ENCODE assay signal across 1 cellular context in the genomic region with DNA sequence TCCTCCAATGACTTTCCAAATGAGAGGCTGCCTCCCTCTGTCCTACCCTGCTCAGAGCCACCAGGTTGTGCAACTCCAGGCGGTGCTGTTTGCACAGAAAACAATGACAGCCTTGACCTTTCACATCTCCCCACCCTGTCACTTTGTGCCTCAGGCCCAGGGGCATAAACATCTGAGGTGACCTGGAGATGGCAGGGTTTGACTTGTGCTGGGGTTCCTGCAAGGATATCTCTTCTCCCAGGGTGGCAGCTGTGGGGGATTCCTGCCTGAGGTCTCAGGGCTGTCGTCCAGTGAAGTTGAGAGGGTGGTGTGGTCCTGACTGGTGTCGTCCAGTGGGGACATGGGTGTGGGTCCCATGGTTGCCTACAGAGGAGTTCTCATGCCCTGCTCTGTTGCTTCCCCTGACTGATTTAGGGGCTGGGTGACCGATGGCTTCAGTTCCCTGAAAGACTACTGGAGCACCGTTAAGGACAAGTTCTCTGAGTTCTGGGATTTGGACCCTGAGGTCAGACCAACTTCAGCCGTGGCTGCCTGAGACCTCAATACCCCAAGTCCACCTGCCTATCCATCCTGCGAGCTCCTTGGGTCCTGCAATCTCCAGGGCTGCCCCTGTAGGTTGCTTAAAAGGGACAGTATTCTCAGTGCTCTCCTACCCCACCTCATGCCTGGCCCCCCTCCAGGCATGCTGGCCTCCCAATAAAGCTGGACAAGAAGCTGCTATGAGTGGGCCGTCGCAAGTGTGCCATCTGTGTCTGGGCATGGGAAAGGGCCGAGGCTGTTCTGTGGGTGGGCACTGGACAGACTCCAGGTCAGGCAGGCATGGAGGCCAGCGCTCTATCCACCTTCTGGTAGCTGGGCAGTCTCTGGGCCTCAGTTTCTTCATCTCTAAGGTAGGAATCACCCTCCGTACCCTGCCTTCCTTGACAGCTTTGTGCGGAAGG.
TF ChIP-seq lines count a peak whose summit lies in the region.

No MANE protein-coding gene starts in this region.

TF ChIP-seq in HepG2, 621 proteins besides CTCF, POLR2A, EP300 and RAD21 (continued from another document and continues in another):
- no peak; the same call in 1 of the 2 replicates for TF ChIP-seq FOXM1 (CRISPR knock-in tag; IDR thresholded peaks at IDR 0.05)
- peak; percentile 63 for TF ChIP-seq GABPB1 (CRISPR knock-in tag; IDR thresholded peaks at IDR 0.05)
- TF ChIP-seq TSC22D2 (CRISPR knock-in tag; IDR thresholded peaks at IDR 0.05; ENCODE audit: borderline replicate concordance): 0 out of 2 replicates have a peak, but pooled peaks have one; percentile 88
- TF ChIP-seq, protein P1, sequence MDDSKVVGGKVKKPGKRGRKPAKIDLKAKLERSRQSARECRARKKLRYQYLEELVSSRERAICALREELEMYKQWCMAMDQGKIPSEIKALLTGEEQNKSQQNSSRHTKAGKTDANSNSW (CRISPR knock-in tag; IDR thresholded peaks at IDR 0.05; ENCODE audit: borderline replicate concordance): no peak
- TF ChIP-seq ZFP36L1 (CRISPR knock-in tag; IDR thresholded peaks at IDR 0.05): peak; percentile 99
- peak; percentile 62; the same call in 1 of the 2 replicates for TF ChIP-seq ZNF737 (CRISPR knock-in tag; IDR thresholded peaks at IDR 0.05; ENCODE audit: borderline replicate concordance)
- TF ChIP-seq ZNF749 (CRISPR knock-in tag; IDR thresholded peaks at IDR 0.05; ENCODE audit: borderline replicate concordance): peak; percentile 88; the same call in 1 of the 2 replicates
- no peak for TF ChIP-seq CC2D1A (CRISPR knock-in tag; IDR thresholded peaks at IDR 0.05)
- TF ChIP-seq, protein P2, sequence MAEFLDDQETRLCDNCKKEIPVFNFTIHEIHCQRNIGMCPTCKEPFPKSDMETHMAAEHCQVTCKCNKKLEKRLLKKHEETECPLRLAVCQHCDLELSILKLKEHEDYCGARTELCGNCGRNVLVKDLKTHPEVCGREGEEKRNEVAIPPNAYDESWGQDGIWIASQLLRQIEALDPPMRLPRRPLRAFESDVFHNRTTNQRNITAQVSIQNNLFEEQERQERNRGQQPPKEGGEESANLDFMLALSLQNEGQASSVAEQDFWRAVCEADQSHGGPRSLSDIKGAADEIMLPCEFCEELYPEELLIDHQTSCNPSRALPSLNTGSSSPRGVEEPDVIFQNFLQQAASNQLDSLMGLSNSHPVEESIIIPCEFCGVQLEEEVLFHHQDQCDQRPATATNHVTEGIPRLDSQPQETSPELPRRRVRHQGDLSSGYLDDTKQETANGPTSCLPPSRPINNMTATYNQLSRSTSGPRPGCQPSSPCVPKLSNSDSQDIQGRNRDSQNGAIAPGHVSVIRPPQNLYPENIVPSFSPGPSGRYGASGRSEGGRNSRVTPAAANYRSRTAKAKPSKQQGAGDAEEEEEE (CRISPR knock-in tag; IDR thresholded peaks at IDR 0.05; ENCODE audit: borderline replicate concordance): no peak
- peak; percentile 81; the same call in 1 of the 2 replicates for TF ChIP-seq ZSCAN22 (CRISPR knock-in tag; IDR thresholded peaks at IDR 0.05)
- TF ChIP-seq CBX2 (IDR thresholded peaks at IDR 0.05; ENCODE audit: low read depth, low read length): no peak
- no peak for TF ChIP-seq CBX2 (CRISPR knock-in tag; IDR thresholded peaks at IDR 0.05; ENCODE audit: low read depth)
- 0 out of 2 replicates have a peak, but pooled peaks have one; percentile 61 for TF ChIP-seq SATB2 (CRISPR knock-in tag; IDR thresholded peaks at IDR 0.05)
- TF ChIP-seq ZNF441 (CRISPR knock-in tag; IDR thresholded peaks at IDR 0.05; ENCODE audit: borderline replicate concordance): peak; percentile 41; the same call in 1 of the 2 replicates
- TF ChIP-seq HNRNPL (IDR thresholded peaks at IDR 0.05; ENCODE audit: low read depth, low read length): peak; percentile 73
- TF ChIP-seq ZBTB7B (CRISPR knock-in tag; IDR thresholded peaks at IDR 0.05): peak; percentile 99
- TF ChIP-seq MTF2 (CRISPR knock-in tag; IDR thresholded peaks at IDR 0.05; ENCODE audit: borderline replicate concordance): no peak
- TF ChIP-seq, protein P3, sequence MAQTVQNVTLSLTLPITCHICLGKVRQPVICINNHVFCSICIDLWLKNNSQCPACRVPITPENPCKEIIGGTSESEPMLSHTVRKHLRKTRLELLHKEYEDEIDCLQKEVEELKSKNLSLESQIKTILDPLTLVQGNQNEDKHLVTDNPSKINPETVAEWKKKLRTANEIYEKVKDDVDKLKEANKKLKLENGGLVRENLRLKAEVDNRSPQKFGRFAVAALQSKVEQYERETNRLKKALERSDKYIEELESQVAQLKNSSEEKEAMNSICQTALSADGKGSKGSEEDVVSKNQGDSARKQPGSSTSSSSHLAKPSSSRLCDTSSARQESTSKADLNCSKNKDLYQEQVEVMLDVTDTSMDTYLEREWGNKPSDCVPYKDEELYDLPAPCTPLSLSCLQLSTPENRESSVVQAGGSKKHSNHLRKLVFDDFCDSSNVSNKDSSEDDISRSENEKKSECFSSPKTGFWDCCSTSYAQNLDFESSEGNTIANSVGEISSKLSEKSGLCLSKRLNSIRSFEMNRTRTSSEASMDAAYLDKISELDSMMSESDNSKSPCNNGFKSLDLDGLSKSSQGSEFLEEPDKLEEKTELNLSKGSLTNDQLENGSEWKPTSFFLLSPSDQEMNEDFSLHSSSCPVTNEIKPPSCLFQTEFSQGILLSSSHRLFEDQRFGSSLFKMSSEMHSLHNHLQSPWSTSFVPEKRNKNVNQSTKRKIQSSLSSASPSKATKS (CRISPR knock-in tag; IDR thresholded peaks at IDR 0.05): no peak; the same call in 1 of the 2 replicates
- TF ChIP-seq KDM5B (CRISPR knock-in tag; IDR thresholded peaks at IDR 0.05; ENCODE audit: borderline replicate concordance): no peak; the same call in 1 of the 2 replicates
- TF ChIP-seq, protein P4, sequence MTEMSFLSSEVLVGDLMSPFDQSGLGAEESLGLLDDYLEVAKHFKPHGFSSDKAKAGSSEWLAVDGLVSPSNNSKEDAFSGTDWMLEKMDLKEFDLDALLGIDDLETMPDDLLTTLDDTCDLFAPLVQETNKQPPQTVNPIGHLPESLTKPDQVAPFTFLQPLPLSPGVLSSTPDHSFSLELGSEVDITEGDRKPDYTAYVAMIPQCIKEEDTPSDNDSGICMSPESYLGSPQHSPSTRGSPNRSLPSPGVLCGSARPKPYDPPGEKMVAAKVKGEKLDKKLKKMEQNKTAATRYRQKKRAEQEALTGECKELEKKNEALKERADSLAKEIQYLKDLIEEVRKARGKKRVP (CRISPR knock-in tag; IDR thresholded peaks at IDR 0.05): peak in 1 of 2 experiments; percentile 87; a peak in 1 of 4 replicates
- TF ChIP-seq GTF3A (CRISPR knock-in tag; conservative IDR thresholded peaks at IDR 0.05): no peak
- TF ChIP-seq ZSCAN29 (CRISPR knock-in tag; conservative IDR thresholded peaks at IDR 0.05): 0 out of 2 replicates have a peak, but pooled peaks have one; percentile 58
- TF ChIP-seq, protein P5, sequence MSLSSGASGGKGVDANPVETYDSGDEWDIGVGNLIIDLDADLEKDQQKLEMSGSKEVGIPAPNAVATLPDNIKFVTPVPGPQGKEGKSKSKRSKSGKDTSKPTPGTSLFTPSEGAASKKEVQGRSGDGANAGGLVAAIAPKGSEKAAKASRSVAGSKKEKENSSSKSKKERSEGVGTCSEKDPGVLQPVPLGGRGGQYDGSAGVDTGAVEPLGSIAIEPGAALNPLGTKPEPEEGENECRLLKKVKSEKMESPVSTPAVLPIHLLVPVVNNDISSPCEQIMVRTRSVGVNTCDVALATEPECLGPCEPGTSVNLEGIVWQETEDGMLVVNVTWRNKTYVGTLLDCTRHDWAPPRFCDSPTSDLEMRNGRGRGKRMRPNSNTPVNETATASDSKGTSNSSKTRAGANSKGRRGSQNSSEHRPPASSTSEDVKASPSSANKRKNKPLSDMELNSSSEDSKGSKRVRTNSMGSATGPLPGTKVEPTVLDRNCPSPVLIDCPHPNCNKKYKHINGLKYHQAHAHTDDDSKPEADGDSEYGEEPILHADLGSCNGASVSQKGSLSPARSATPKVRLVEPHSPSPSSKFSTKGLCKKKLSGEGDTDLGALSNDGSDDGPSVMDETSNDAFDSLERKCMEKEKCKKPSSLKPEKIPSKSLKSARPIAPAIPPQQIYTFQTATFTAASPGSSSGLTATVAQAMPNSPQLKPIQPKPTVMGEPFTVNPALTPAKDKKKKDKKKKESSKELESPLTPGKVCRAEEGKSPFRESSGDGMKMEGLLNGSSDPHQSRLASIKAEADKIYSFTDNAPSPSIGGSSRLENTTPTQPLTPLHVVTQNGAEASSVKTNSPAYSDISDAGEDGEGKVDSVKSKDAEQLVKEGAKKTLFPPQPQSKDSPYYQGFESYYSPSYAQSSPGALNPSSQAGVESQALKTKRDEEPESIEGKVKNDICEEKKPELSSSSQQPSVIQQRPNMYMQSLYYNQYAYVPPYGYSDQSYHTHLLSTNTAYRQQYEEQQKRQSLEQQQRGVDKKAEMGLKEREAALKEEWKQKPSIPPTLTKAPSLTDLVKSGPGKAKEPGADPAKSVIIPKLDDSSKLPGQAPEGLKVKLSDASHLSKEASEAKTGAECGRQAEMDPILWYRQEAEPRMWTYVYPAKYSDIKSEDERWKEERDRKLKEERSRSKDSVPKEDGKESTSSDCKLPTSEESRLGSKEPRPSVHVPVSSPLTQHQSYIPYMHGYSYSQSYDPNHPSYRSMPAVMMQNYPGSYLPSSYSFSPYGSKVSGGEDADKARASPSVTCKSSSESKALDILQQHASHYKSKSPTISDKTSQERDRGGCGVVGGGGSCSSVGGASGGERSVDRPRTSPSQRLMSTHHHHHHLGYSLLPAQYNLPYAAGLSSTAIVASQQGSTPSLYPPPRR (CRISPR knock-in tag; IDR thresholded peaks at IDR 0.05; ENCODE audit: borderline replicate concordance): peak; percentile 98
- TF ChIP-seq, protein P6, sequence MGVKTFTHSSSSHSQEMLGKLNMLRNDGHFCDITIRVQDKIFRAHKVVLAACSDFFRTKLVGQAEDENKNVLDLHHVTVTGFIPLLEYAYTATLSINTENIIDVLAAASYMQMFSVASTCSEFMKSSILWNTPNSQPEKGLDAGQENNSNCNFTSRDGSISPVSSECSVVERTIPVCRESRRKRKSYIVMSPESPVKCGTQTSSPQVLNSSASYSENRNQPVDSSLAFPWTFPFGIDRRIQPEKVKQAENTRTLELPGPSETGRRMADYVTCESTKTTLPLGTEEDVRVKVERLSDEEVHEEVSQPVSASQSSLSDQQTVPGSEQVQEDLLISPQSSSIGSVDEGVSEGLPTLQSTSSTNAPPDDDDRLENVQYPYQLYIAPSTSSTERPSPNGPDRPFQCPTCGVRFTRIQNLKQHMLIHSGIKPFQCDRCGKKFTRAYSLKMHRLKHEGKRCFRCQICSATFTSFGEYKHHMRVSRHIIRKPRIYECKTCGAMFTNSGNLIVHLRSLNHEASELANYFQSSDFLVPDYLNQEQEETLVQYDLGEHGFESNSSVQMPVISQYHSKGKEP (CRISPR knock-in tag; IDR thresholded peaks at IDR 0.05): 0 out of 2 replicates have a peak, but pooled peaks have one; percentile 57
- TF ChIP-seq, protein P7, sequence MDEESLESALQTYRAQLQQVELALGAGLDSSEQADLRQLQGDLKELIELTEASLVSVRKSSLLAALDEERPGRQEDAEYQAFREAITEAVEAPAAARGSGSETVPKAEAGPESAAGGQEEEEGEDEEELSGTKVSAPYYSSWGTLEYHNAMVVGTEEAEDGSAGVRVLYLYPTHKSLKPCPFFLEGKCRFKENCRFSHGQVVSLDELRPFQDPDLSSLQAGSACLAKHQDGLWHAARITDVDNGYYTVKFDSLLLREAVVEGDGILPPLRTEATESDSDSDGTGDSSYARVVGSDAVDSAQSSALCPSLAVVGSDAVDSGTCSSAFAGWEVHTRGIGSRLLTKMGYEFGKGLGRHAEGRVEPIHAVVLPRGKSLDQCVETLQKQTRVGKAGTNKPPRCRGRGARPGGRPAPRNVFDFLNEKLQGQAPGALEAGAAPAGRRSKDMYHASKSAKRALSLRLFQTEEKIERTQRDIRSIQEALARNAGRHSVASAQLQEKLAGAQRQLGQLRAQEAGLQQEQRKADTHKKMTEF (CRISPR knock-in tag; IDR thresholded peaks at IDR 0.05): peak; percentile 97
- peak; percentile 72 for TF ChIP-seq ZFX (CRISPR knock-in tag; IDR thresholded peaks at IDR 0.05; ENCODE audit: low read depth)
- peak; percentile 96 for TF ChIP-seq ZNF614 (CRISPR knock-in tag; IDR thresholded peaks at IDR 0.05; ENCODE audit: borderline replicate concordance)
- TF ChIP-seq ARID2 (CRISPR knock-in tag; IDR thresholded peaks at IDR 0.05; ENCODE audit: borderline replicate concordance): no peak; the same call in 1 of the 2 replicates
- no peak for TF ChIP-seq IRX3 (CRISPR knock-in tag; IDR thresholded peaks at IDR 0.05; ENCODE audit: borderline replicate concordance, low read depth)
- TF ChIP-seq, protein P8, sequence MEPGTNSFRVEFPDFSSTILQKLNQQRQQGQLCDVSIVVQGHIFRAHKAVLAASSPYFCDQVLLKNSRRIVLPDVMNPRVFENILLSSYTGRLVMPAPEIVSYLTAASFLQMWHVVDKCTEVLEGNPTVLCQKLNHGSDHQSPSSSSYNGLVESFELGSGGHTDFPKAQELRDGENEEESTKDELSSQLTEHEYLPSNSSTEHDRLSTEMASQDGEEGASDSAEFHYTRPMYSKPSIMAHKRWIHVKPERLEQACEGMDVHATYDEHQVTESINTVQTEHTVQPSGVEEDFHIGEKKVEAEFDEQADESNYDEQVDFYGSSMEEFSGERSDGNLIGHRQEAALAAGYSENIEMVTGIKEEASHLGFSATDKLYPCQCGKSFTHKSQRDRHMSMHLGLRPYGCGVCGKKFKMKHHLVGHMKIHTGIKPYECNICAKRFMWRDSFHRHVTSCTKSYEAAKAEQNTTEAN (CRISPR knock-in tag; conservative IDR thresholded peaks at IDR 0.05): peak; percentile 95
- TF ChIP-seq, protein P9, sequence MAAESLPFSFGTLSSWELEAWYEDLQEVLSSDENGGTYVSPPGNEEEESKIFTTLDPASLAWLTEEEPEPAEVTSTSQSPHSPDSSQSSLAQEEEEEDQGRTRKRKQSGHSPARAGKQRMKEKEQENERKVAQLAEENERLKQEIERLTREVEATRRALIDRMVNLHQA (CRISPR knock-in tag; IDR thresholded peaks at IDR 0.05): no peak
- peak; percentile 99 for TF ChIP-seq FOXA3 (CRISPR knock-in tag; IDR thresholded peaks at IDR 0.05)
- TF ChIP-seq SMC3 (IDR thresholded peaks at IDR 0.05; ENCODE audit: low read length): peak; percentile 74
- no peak for TF ChIP-seq ZNF326 (CRISPR knock-in tag; IDR thresholded peaks at IDR 0.05; ENCODE audit: borderline replicate concordance)
- peak; percentile 65 for TF ChIP-seq ZNF644 (CRISPR knock-in tag; IDR thresholded peaks at IDR 0.05; ENCODE audit: low read depth)
- peak; percentile 96 for TF ChIP-seq ZNF331 (CRISPR knock-in tag; IDR thresholded peaks at IDR 0.05)
- no peak for TF ChIP-seq TEAD2 (CRISPR knock-in tag; IDR thresholded peaks at IDR 0.05)
- TF ChIP-seq RARA (CRISPR knock-in tag; IDR thresholded peaks at IDR 0.05): peak; percentile 99
- TF ChIP-seq HOXD1 (CRISPR knock-in tag; IDR thresholded peaks at IDR 0.05): peak; percentile 96
- TF ChIP-seq, protein P10, sequence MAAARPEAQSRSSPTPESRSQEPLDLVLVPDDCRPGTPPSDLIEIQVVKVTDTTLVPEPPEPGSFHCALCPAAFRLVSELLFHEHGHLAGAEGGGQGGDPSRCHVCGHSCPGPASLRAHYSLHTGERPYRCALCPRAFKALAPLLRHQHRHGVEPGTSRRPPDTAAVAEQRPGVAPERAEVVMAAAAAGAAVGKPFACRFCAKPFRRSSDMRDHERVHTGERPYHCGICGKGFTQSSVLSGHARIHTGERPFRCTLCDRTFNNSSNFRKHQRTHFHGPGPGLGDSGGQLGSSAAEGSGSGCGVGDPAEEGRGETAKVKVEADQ (CRISPR knock-in tag; IDR thresholded peaks at IDR 0.05; ENCODE audit: borderline replicate concordance): 0 out of 2 replicates have a peak, but pooled peaks have one; percentile 52
- TF ChIP-seq NFE2L2 (IDR thresholded peaks at IDR 0.05; ENCODE audit: low read length): no peak
- TF ChIP-seq REPIN1 (CRISPR knock-in tag; IDR thresholded peaks at IDR 0.05; ENCODE audit: borderline replicate concordance, low read depth): peak; percentile 89
- TF ChIP-seq ZNF883 (CRISPR knock-in tag; IDR thresholded peaks at IDR 0.05; ENCODE audit: not compliant biosample characterization): no peak
